In the genomic region with DNA sequence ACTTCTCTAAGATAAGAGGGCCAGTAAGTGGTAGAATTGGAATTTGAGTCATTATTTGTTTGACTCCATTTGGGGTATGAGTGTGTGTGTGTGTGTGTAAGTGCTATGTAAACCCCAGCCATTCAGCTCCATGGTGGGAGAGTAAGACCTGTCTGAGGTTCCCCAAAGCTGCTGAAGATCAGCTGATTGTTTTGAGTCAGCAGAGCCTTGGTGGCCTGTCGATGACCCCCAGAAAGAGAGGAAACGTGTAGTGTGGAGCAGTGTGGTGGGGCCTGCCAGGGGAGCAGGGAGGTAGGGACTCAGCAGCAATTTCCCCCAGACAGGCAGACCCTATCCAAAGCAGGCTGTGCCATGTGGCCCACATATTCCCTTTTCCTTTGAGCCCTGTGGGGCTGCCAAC, we compare ENCODE assay signal across 10 cellular contexts. TPM values are rescaled to one million over a fixed set of nuclear protein-coding genes. Genes with fewer than 3 reads are reported as not detected.
A peak's percentile ranks its signal among the peaks of the same experiment; 100 is the strongest.
DNase-seq lines count a peak whose midpoint lies in the region; ATAC-seq and TF ChIP-seq lines count a peak whose summit lies in the region.
"Had no signal": no experiment of that assay in that cellular context is flagged by ENCODE, and none has a peak within 500 bp of the region (broad histone marks: within the 10 kb centered on the region; RNA-seq: fewer than 3 reads in every experiment).

No MANE protein-coding gene starts in this region.

- peak overlapping the region; percentile 42 to 86 (median 74) for H3K27ac ChIP-seq in esophagus squamous epithelium
- peak overlapping the region; percentile 54 for H3K27ac ChIP-seq in psoas muscle

- peak; percentile 52 for DNase-seq in GM10248 (ENCODE audit: extremely low spot score)
- DNase-seq in esophagus squamous epithelium (lab: John Stamatoyannopoulos, UW) = no peak
- no peak for DNase-seq in psoas muscle
- no peak for DNase-seq in mucosa of descending colon
- DNase-seq in activated naive CD4-positive, alpha-beta T cell treated with Interleukin-2 at 50 U/mL for 16 hours = no peak
- no peak for DNase-seq in NCI-H1417 (lab: John Stamatoyannopoulos, UW)
- DNase-seq in left colon = no peak
- DNase-seq: DND-41; effector memory CD4-positive, alpha-beta T cell had no signal

- 8 to 37% methylated on average over 2 of the region's 2 CpGs for WGBS in esophagus squamous epithelium, 2 donors
- 6 to 21% (median 19%) methylated on average over 2 of the region's 2 CpGs for WGBS in psoas muscle, 3 donors

- ATAC-seq in HG03565 (IDR thresholded peaks at IDR 0.05; ENCODE audit: unreplicated experiment) (peak; percentile 54), psoas muscle (peak in 3 of 4 donors; percentile 1 to 13 (median 4)), mucosa of descending colon (no peak), left colon (no peak)

- CTCF ChIA-PET in GM10248 (lab: Yijun Ruan, JAX) = interaction anchor here (0.8 to 2.8 kb wide), 5 partner anchors 9 to 67 kb away, joined by 3 to 11 read pairs (median 4); no protein-coding TSS in a partner anchor

- TF ChIP-seq POLR2A in esophagus squamous epithelium (IDR thresholded peaks at IDR 0.05) = no peak

- intact Hi-C loops in esophagus squamous epithelium (cut with DNase I) (no loop called here), psoas muscle (cut with DNase I) (no loop called here), mucosa of descending colon (cut with DNase I, micrococcal nuclease) (no loop called here), left colon (cut with DNase I, micrococcal nuclease) (no loop called here)

- H3K36me3 ChIP-seq in esophagus squamous epithelium (peaks cover 15 to 38% (median 16%) of the 10 kb centered on the region in 3 donors), psoas muscle (ENCODE audit: insufficient read depth in 1 of 2, low read depth in 1 of 2) (peaks cover 0 to 24% of the 10 kb centered on the region in 2 donors), mucosa of descending colon (ENCODE audit: low read depth) (no peaks in the 10 kb centered on the region)

- POLR2A ChIA-PET in GM10248 (lab: Yijun Ruan, JAX) = no interaction called here

- H3K9me3 ChIP-seq in esophagus squamous epithelium (no peaks in the 10 kb centered on the region), psoas muscle (no peaks in the 10 kb centered on the region), mucosa of descending colon (no peaks in the 10 kb centered on the region)

- H3K4me1 ChIP-seq in esophagus squamous epithelium = peaks cover 15 to 74% (median 39%) of the 10 kb centered on the region in 3 donors
- H3K4me1 ChIP-seq in psoas muscle = peaks cover 60% of the 10 kb centered on the region
- peaks cover 17% of the 10 kb centered on the region for H3K4me1 ChIP-seq in mucosa of descending colon (ENCODE audit: low read depth)

- H3K4me3 ChIP-seq in esophagus squamous epithelium = peak overlapping the region in 1 of 4 donors; percentile 30
- no peak overlapping the region for H3K4me3 ChIP-seq in psoas muscle
- H3K4me3 ChIP-seq in mucosa of descending colon = no peak overlapping the region

- TF ChIP-seq CTCF in GM10248 (IDR thresholded peaks at IDR 0.05; ENCODE audit: control extremely low read depth, extremely low read depth, low read depth, missing control alignments) (no peak), esophagus squamous epithelium (IDR thresholded peaks at IDR 0.05) (no peak), psoas muscle (IDR thresholded peaks at IDR 0.05) (no peak), mucosa of descending colon (IDR thresholded peaks at IDR 0.05) (no peak)

- H3K27me3 ChIP-seq in esophagus squamous epithelium (no peaks in the 10 kb centered on the region), psoas muscle (ENCODE audit: insufficient read depth in 3 of 3, low read length in 2 of 3) (no peaks in the 10 kb centered on the region)

RNA-seq across cellular contexts. Expression of gene DVL3, which starts 5.3 kb away (rescaled TPM):
- total RNA-seq in esophagus squamous epithelium (10 to 100 TPM; 28.9 to 45.2 (median 34.4) TPM), psoas muscle (10 to 100 TPM; 46.7 to 57.2 (median 47.7) TPM), mucosa of descending colon (100 to 1,000 TPM in 1 of 3 donors, 10 to 100 TPM in 2; 63.3 to 104 (median 69.1) TPM), left colon (10 to 100 TPM; 63.2 to 66.3 TPM)
- 10 to 100 TPM; 32.3 to 57.6 (median 36.1) TPM for polyA plus RNA-seq in psoas muscle

RNA-seq across cellular contexts. Expression of gene AP2M1, which starts 14.2 kb away (rescaled TPM):
- total RNA-seq in esophagus squamous epithelium (100 to 1,000 TPM; 139 to 212 (median 208) TPM), psoas muscle (100 to 1,000 TPM; 157 to 178 (median 165) TPM), mucosa of descending colon (100 to 1,000 TPM; 215 to 297 (median 227) TPM), left colon (100 to 1,000 TPM; 211 to 219 TPM)
- polyA plus RNA-seq in psoas muscle = 100 to 1,000 TPM; 166 to 299 (median 285) TPM

RNA-seq across cellular contexts. Expression of gene EIF2B5, which starts 25.3 kb away (rescaled TPM):
- 10 to 100 TPM; 27.2 to 51.5 (median 42.1) TPM for total RNA-seq in esophagus squamous epithelium
- 10 to 100 TPM; 44.0 to 55.1 (median 50.0) TPM for total RNA-seq in psoas muscle
- polyA plus RNA-seq in psoas muscle = 100 to 1,000 TPM in 1 of 3 donors, 10 to 100 TPM in 2; 61.4 to 101 (median 80.3) TPM
- 10 to 100 TPM; 41.4 to 48.6 (median 47.0) TPM for total RNA-seq in mucosa of descending colon
- 10 to 100 TPM; 32.6 to 40.8 TPM for total RNA-seq in left colon

RNA-seq across cellular contexts. Expression of gene ABCF3, which starts 25.5 kb away (rescaled TPM):
- total RNA-seq in esophagus squamous epithelium (10 to 100 TPM; 31.4 to 63.1 (median 40.5) TPM), psoas muscle (10 to 100 TPM; 44.1 to 93.0 (median 72.7) TPM), mucosa of descending colon (10 to 100 TPM; 60.7 to 79.7 (median 72.3) TPM), left colon (10 to 100 TPM; 56.1 to 69.2 TPM)
- 100 to 1,000 TPM in 1 of 3 donors, 10 to 100 TPM in 2; 68.5 to 108 (median 79.3) TPM for polyA plus RNA-seq in psoas muscle

Comparison
In these comparisons a context has a peak if more than half of its experiments do, and no peak if none do; other contexts are left out.
1. ATAC-seq: peak in HG03565 (single experiment) and psoas muscle (3 of 4); none in mucosa of descending colon (single experiment) and left colon (single experiment).